ENCODE assay signal across 1 cellular context in the genomic region with DNA sequence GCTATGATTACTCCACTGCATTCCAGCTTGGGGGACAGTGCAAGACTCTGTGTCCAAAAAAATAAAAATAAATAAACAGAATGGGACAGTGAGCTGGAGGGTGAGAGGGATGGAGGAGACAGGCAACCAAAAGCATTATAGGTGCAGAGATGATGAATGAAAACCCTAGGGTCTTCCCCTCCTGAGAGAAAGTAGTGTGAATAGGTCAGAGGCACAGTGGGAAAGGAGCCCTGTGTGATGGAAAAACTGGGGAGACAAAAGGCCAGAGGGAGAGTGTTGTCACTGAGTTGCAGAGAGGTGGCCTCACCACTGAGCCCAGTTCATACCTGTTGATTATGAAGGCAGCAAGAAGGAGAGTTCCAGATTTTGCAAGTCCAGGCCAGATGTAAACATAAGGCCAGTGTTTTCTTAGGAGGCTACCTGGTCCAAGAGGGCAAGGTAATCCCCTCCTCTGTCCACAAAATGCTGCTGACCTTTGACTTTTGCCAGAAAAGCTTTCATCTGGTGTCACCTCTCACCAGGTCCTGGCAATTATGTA.
A peak's percentile ranks its signal among the peaks of the same experiment; 100 is the strongest.
TF ChIP-seq lines count a peak whose summit lies in the region.

No MANE protein-coding gene starts in this region.

TF ChIP-seq in HepG2, 621 proteins besides CTCF, POLR2A, EP300 and RAD21 (continued from another document and continues in another):
- TF ChIP-seq, protein P1, sequence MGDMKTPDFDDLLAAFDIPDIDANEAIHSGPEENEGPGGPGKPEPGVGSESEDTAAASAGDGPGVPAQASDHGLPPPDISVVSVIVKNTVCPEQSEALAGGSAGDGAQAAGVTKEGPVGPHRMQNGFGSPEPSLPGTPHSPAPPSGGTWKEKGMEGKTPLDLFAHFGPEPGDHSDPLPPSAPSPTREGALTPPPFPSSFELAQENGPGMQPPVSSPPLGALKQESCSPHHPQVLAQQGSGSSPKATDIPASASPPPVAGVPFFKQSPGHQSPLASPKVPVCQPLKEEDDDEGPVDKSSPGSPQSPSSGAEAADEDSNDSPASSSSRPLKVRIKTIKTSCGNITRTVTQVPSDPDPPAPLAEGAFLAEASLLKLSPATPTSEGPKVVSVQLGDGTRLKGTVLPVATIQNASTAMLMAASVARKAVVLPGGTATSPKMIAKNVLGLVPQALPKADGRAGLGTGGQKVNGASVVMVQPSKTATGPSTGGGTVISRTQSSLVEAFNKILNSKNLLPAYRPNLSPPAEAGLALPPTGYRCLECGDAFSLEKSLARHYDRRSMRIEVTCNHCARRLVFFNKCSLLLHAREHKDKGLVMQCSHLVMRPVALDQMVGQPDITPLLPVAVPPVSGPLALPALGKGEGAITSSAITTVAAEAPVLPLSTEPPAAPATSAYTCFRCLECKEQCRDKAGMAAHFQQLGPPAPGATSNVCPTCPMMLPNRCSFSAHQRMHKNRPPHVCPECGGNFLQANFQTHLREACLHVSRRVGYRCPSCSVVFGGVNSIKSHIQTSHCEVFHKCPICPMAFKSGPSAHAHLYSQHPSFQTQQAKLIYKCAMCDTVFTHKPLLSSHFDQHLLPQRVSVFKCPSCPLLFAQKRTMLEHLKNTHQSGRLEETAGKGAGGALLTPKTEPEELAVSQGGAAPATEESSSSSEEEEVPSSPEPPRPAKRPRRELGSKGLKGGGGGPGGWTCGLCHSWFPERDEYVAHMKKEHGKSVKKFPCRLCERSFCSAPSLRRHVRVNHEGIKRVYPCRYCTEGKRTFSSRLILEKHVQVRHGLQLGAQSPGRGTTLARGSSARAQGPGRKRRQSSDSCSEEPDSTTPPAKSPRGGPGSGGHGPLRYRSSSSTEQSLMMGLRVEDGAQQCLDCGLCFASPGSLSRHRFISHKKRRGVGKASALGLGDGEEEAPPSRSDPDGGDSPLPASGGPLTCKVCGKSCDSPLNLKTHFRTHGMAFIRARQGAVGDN (CRISPR knock-in tag; IDR thresholded peaks at IDR 0.05) = no peak
- peak; percentile 43 for TF ChIP-seq MED8 (CRISPR knock-in tag; IDR thresholded peaks at IDR 0.05; ENCODE audit: insufficient replicate concordance)
- TF ChIP-seq, protein P2, sequence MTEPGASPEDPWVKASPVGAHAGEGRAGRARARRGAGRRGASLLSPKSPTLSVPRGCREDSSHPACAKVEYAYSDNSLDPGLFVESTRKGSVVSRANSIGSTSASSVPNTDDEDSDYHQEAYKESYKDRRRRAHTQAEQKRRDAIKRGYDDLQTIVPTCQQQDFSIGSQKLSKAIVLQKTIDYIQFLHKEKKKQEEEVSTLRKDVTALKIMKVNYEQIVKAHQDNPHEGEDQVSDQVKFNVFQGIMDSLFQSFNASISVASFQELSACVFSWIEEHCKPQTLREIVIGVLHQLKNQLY (CRISPR knock-in tag; IDR thresholded peaks at IDR 0.05) = no peak
- TF ChIP-seq NBN (conservative IDR thresholded peaks at IDR 0.05) = no peak
- TF ChIP-seq, protein P3, sequence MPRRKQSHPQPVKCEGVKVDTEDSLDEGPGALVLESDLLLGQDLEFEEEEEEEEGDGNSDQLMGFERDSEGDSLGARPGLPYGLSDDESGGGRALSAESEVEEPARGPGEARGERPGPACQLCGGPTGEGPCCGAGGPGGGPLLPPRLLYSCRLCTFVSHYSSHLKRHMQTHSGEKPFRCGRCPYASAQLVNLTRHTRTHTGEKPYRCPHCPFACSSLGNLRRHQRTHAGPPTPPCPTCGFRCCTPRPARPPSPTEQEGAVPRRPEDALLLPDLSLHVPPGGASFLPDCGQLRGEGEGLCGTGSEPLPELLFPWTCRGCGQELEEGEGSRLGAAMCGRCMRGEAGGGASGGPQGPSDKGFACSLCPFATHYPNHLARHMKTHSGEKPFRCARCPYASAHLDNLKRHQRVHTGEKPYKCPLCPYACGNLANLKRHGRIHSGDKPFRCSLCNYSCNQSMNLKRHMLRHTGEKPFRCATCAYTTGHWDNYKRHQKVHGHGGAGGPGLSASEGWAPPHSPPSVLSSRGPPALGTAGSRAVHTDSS (CRISPR knock-in tag; conservative IDR thresholded peaks at IDR 0.05) = no peak
- TF ChIP-seq, protein P4, sequence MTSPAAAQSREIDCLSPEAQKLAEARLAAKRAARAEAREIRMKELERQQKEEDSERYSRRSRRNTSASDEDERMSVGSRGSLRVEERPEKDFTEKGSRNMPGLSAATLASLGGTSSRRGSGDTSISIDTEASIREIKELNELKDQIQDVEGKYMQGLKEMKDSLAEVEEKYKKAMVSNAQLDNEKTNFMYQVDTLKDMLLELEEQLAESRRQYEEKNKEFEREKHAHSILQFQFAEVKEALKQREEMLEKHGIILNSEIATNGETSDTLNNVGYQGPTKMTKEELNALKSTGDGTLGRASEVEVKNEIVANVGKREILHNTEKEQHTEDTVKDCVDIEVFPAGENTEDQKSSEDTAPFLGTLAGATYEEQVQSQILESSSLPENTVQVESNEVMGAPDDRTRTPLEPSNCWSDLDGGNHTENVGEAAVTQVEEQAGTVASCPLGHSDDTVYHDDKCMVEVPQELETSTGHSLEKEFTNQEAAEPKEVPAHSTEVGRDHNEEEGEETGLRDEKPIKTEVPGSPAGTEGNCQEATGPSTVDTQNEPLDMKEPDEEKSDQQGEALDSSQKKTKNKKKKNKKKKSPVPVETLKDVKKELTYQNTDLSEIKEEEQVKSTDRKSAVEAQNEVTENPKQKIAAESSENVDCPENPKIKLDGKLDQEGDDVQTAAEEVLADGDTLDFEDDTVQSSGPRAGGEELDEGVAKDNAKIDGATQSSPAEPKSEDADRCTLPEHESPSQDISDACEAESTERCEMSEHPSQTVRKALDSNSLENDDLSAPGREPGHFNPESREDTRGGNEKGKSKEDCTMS (CRISPR knock-in tag; conservative IDR thresholded peaks at IDR 0.05) = no peak
- TF ChIP-seq HCFC1 (IDR thresholded peaks at IDR 0.05; ENCODE audit: low read depth, low read length) = no peak
- no peak for TF ChIP-seq ATF7-NPFF (CRISPR knock-in tag; IDR thresholded peaks at IDR 0.05; ENCODE audit: low read depth)
- TF ChIP-seq BHLHE40 (IDR thresholded peaks at IDR 0.05; ENCODE audit: low read length) = no peak
- TF ChIP-seq, protein P5, sequence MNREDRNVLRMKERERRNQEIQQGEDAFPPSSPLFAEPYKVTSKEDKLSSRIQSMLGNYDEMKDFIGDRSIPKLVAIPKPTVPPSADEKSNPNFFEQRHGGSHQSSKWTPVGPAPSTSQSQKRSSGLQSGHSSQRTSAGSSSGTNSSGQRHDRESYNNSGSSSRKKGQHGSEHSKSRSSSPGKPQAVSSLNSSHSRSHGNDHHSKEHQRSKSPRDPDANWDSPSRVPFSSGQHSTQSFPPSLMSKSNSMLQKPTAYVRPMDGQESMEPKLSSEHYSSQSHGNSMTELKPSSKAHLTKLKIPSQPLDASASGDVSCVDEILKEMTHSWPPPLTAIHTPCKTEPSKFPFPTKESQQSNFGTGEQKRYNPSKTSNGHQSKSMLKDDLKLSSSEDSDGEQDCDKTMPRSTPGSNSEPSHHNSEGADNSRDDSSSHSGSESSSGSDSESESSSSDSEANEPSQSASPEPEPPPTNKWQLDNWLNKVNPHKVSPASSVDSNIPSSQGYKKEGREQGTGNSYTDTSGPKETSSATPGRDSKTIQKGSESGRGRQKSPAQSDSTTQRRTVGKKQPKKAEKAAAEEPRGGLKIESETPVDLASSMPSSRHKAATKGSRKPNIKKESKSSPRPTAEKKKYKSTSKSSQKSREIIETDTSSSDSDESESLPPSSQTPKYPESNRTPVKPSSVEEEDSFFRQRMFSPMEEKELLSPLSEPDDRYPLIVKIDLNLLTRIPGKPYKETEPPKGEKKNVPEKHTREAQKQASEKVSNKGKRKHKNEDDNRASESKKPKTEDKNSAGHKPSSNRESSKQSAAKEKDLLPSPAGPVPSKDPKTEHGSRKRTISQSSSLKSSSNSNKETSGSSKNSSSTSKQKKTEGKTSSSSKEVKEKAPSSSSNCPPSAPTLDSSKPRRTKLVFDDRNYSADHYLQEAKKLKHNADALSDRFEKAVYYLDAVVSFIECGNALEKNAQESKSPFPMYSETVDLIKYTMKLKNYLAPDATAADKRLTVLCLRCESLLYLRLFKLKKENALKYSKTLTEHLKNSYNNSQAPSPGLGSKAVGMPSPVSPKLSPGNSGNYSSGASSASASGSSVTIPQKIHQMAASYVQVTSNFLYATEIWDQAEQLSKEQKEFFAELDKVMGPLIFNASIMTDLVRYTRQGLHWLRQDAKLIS (CRISPR knock-in tag; IDR thresholded peaks at IDR 0.05) = no peak
- no peak for TF ChIP-seq RFXANK (CRISPR knock-in tag; IDR thresholded peaks at IDR 0.05)
- TF ChIP-seq FOXA1 (IDR thresholded peaks at IDR 0.05) = 0 out of 2 replicates have a peak, but pooled peaks have one; percentile 13
- TF ChIP-seq FOXA1 (CRISPR knock-in tag; IDR thresholded peaks at IDR 0.05) = peak; percentile 93
- no peak for TF ChIP-seq ZNF652 (CRISPR knock-in tag; IDR thresholded peaks at IDR 0.05; ENCODE audit: borderline replicate concordance, low read depth)
- no peak for TF ChIP-seq ATAD3A (CRISPR knock-in tag; IDR thresholded peaks at IDR 0.05)
- TF ChIP-seq ZNF550 (CRISPR knock-in tag; IDR thresholded peaks at IDR 0.05; ENCODE audit: borderline replicate concordance) = no peak
- TF ChIP-seq ZNF557 (CRISPR knock-in tag; IDR thresholded peaks at IDR 0.05) = no peak
- TF ChIP-seq MTF1 (CRISPR knock-in tag; IDR thresholded peaks at IDR 0.05) = no peak
- no peak for TF ChIP-seq PTBP1 (IDR thresholded peaks at IDR 0.05; ENCODE audit: low read depth, low read length, poor library complexity, severe bottlenecking)
- no peak for TF ChIP-seq SPEN (CRISPR knock-in tag; IDR thresholded peaks at IDR 0.05; ENCODE audit: low read depth)
- no peak for TF ChIP-seq KDM2A (CRISPR knock-in tag; IDR thresholded peaks at IDR 0.05; ENCODE audit: borderline replicate concordance, low read depth)
- TF ChIP-seq GTF2F1 (IDR thresholded peaks at IDR 0.05; ENCODE audit: low read length) = no peak
- TF ChIP-seq DPF2 (CRISPR knock-in tag; IDR thresholded peaks at IDR 0.05; ENCODE audit: borderline replicate concordance, low read depth) = peak; percentile 84
- peak; percentile 90 for TF ChIP-seq CREM (IDR thresholded peaks at IDR 0.05)
- no peak for TF ChIP-seq CREM (CRISPR knock-in tag; IDR thresholded peaks at IDR 0.05)
- TF ChIP-seq, protein P6, sequence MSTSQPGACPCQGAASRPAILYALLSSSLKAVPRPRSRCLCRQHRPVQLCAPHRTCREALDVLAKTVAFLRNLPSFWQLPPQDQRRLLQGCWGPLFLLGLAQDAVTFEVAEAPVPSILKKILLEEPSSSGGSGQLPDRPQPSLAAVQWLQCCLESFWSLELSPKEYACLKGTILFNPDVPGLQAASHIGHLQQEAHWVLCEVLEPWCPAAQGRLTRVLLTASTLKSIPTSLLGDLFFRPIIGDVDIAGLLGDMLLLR (CRISPR knock-in tag; IDR thresholded peaks at IDR 0.05) = peak; percentile 12; the same call in 1 of the 2 replicates
- 0 out of 2 replicates have a peak, but pooled peaks have one; percentile 37 for TF ChIP-seq KLF13 (CRISPR knock-in tag; IDR thresholded peaks at IDR 0.05)
- TF ChIP-seq, protein P7, sequence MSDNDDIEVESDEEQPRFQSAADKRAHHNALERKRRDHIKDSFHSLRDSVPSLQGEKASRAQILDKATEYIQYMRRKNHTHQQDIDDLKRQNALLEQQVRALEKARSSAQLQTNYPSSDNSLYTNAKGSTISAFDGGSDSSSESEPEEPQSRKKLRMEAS (IDR thresholded peaks at IDR 0.05) = peak; percentile 48; the same call in 1 of the 2 replicates
- no peak for TF ChIP-seq EEA1 (CRISPR knock-in tag; IDR thresholded peaks at IDR 0.05; ENCODE audit: borderline replicate concordance)
- TF ChIP-seq ZSCAN22 (CRISPR knock-in tag; IDR thresholded peaks at IDR 0.05) = no peak
- no peak for TF ChIP-seq ZNF256 (CRISPR knock-in tag; conservative IDR thresholded peaks at IDR 0.05)
- no peak for TF ChIP-seq MLLT10 (CRISPR knock-in tag; IDR thresholded peaks at IDR 0.05)
- TF ChIP-seq, protein P8, sequence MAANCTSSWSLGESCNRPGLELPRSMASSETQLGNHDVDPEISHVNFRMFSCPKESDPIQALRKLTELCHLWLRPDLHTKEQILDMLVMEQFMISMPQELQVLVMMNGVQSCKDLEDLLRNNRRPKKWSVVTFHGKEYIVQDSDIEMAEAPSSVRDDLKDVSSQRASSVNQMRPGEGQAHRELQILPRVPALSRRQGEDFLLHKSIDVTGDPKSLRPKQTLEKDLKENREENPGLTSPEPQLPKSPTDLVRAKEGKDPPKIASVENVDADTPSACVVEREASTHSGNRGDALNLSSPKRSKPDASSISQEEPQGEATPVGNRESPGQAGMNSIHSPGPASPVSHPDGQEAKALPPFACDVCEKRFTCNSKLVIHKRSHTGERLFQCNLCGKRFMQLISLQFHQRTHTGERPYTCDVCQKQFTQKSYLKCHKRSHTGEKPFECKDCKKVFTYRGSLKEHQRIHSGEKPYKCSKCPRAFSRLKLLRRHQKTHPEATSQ (CRISPR knock-in tag; IDR thresholded peaks at IDR 0.05; ENCODE audit: borderline replicate concordance) = 0 out of 2 replicates have a peak, but pooled peaks have one; percentile 21
- TF ChIP-seq, protein P9, sequence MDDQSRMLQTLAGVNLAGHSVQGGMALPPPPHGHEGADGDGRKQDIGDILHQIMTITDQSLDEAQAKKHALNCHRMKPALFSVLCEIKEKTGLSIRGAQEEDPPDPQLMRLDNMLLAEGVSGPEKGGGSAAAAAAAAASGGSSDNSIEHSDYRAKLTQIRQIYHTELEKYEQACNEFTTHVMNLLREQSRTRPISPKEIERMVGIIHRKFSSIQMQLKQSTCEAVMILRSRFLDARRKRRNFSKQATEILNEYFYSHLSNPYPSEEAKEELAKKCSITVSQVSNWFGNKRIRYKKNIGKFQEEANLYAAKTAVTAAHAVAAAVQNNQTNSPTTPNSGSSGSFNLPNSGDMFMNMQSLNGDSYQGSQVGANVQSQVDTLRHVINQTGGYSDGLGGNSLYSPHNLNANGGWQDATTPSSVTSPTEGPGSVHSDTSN (CRISPR knock-in tag; IDR thresholded peaks at IDR 0.05; ENCODE audit: borderline replicate concordance) = no peak
- TF ChIP-seq ZNF446 (CRISPR knock-in tag; IDR thresholded peaks at IDR 0.05) = no peak
- TF ChIP-seq TEAD3 (CRISPR knock-in tag; optimal IDR thresholded peaks at IDR 0.05; ENCODE audit: borderline replicate concordance) = peak; percentile 82
- TF ChIP-seq, protein P10, sequence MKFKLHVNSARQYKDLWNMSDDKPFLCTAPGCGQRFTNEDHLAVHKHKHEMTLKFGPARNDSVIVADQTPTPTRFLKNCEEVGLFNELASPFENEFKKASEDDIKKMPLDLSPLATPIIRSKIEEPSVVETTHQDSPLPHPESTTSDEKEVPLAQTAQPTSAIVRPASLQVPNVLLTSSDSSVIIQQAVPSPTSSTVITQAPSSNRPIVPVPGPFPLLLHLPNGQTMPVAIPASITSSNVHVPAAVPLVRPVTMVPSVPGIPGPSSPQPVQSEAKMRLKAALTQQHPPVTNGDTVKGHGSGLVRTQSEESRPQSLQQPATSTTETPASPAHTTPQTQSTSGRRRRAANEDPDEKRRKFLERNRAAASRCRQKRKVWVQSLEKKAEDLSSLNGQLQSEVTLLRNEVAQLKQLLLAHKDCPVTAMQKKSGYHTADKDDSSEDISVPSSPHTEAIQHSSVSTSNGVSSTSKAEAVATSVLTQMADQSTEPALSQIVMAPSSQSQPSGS (CRISPR knock-in tag; IDR thresholded peaks at IDR 0.05) = peak; percentile 90
- TF ChIP-seq, protein P11, sequence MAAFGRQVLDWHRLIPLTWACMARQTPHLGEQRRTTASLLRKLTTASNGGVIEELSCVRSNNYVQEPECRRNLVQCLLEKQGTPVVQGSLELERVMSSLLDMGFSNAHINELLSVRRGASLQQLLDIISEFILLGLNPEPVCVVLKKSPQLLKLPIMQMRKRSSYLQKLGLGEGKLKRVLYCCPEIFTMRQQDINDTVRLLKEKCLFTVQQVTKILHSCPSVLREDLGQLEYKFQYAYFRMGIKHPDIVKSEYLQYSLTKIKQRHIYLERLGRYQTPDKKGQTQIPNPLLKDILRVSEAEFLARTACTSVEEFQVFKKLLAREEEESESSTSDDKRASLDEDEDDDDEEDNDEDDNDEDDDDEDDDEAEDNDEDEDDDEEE (CRISPR knock-in tag; IDR thresholded peaks at IDR 0.05) = no peak
- no peak for TF ChIP-seq ZNF570 (CRISPR knock-in tag; IDR thresholded peaks at IDR 0.05; ENCODE audit: borderline replicate concordance)
- no peak for TF ChIP-seq IKZF4 (CRISPR knock-in tag; IDR thresholded peaks at IDR 0.05; ENCODE audit: borderline replicate concordance, low read depth, not compliant biosample characterization)
